Comparison of ENCODE assay signal across 11 cellular contexts in the genomic region with DNA sequence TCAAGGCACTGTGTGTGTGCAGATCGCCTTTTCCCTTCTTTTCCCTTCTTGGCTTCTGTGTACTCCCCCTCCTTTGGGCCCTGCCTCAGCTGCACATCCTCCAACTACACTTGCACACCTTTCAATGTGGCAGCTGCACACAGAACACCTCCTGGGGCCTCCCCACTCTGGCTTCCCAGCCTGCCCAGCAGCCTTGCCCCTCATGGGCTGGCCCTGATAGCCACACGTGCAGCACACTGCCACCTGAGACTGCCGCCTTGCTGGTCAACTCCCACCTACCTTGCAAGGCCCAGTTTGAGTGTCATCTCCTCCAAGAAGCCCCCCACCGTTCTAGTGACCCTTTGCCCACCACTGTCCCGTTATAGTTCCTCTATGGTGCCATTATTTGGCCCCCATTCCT.
DNase-seq lines count a peak whose midpoint lies in the region; ATAC-seq, FAIRE-seq and TF ChIP-seq lines count a peak whose summit lies in the region.
"Had no signal": no experiment of that assay in that cellular context is flagged by ENCODE, and none has a peak within 500 bp of the region (broad histone marks: within the 10 kb centered on the region; RNA-seq: fewer than 3 reads in every experiment).

No MANE protein-coding gene starts in this region.

- H3K36me3 Mint-ChIP-seq in activated T-helper 2 cell treated with anti-CD3 and anti-CD28 coated beads, Interferon-gamma antibody, Interleukin-2, Interleukin-4, amounts not matched to agents 10 μg/mL and 5 μg/mL and 100 μg/mL, durations not matched to agents 14 hours and 24 hours and 36 hours (ENCODE audit: low read depth), result no peaks in the 10 kb centered on the region

- H3K9me3 ChIP-seq in keratinocyte (ENCODE audit: control insufficient read depth, low read depth, low read length) (no peaks in the 10 kb centered on the region), spleen (no peaks in the 10 kb centered on the region), BE2C (no peaks in the 10 kb centered on the region)

- intact Hi-C loops in activated T-helper 2 cell treated with anti-CD3 and anti-CD28 coated beads, Interferon-gamma antibody, Interleukin-2, Interleukin-4, amounts not matched to agents 10 μg/mL and 5 μg/mL and 100 μg/mL, durations not matched to agents 14 hours and 24 hours and 36 hours (cut with micrococcal nuclease), result loop anchor here (5.0 to 10.0 kb wide), 2 partner anchors 68 to 70 kb away; no protein-coding TSS in a partner anchor
- intact Hi-C loops in spleen (cut with DNase I; ENCODE audit: low total_unique reads), result no loop called here

- H3K4me3 ChIP-seq in keratinocyte (ENCODE audit: control insufficient read depth in 2 of 3, extremely low read depth in 1 of 3, insufficient read depth in 2 of 3, low read depth in 1 of 3, low read length in 3 of 3) (no peak overlapping the region), spleen (peak overlapping the region in 1 of 8 donors; percentile 48), BE2C (ENCODE audit: low read depth, low read length) (no peak overlapping the region)

- peaks cover 48% of the 10 kb centered on the region for H3K4me1 Mint-ChIP-seq in activated T-helper 2 cell treated with anti-CD3 and anti-CD28 coated beads, Interferon-gamma antibody, Interleukin-2, Interleukin-4, amounts not matched to agents 10 μg/mL and 5 μg/mL and 100 μg/mL, durations not matched to agents 14 hours and 24 hours and 36 hours (ENCODE audit: low read depth)

- H3K36me3 ChIP-seq in keratinocyte (ENCODE audit: control insufficient read depth in 2 of 2, extremely low read depth in 1 of 2, insufficient read depth in 2 of 2, low read length in 2 of 2), result peaks cover 0 to 6% of the 10 kb centered on the region in 2 experiments
- H3K36me3 ChIP-seq in spleen, result no peaks in the 10 kb centered on the region
- H3K36me3 ChIP-seq in BE2C, result no peaks in the 10 kb centered on the region
- H3K36me3 ChIP-seq: WERI-Rb-1 had no signal

- peak overlapping the region; percentile 62 for H3K9ac ChIP-seq in keratinocyte (ENCODE audit: control insufficient read depth, extremely low read depth, insufficient read depth, low read length)

- H3K27ac ChIP-seq in keratinocyte (ENCODE audit: control insufficient read depth, insufficient read depth, low read length) (peak overlapping the region; percentile 92), spleen (peak overlapping the region; percentile 4 to 94 (median 88))
- H3K27ac ChIP-seq: WERI-Rb-1 had no signal

- H3K4me2 ChIP-seq in keratinocyte (ENCODE audit: control insufficient read depth, extremely low read depth, insufficient read depth, low read depth, low read length), result peak overlapping the region; percentile 83

- no peaks in the 10 kb centered on the region for H3K27me3 ChIP-seq in keratinocyte (ENCODE audit: control insufficient read depth, extremely low read depth, insufficient read depth, low read length)
- H3K27me3 ChIP-seq in spleen (replicated peaks in 1 of 7), result no peaks in the 10 kb centered on the region
- H3K27me3 ChIP-seq in BE2C, result no peaks in the 10 kb centered on the region

- peaks cover 15% of the 10 kb centered on the region for H3K9me1 ChIP-seq in keratinocyte (ENCODE audit: control insufficient read depth, extremely low read depth, insufficient read depth, low read length)

- peak overlapping the region; percentile 83 for H3K27ac Mint-ChIP-seq in activated T-helper 2 cell treated with anti-CD3 and anti-CD28 coated beads, Interferon-gamma antibody, Interleukin-2, Interleukin-4, amounts not matched to agents 10 μg/mL and 5 μg/mL and 100 μg/mL, durations not matched to agents 14 hours and 24 hours and 36 hours

- peak; percentile 82 for FAIRE-seq in GM12892 (lab: Jason Lieb, UNC)
- no peak for FAIRE-seq in keratinocyte (lab: Jason Lieb, UNC)

- ATAC-seq in GM18909 (IDR thresholded peaks at IDR 0.05; ENCODE audit: poor library complexity, unreplicated experiment), result no peak

- H3K4me3 Mint-ChIP-seq in activated T-helper 2 cell treated with anti-CD3 and anti-CD28 coated beads, Interferon-gamma antibody, Interleukin-2, Interleukin-4, amounts not matched to agents 10 μg/mL and 5 μg/mL and 100 μg/mL, durations not matched to agents 14 hours and 24 hours and 36 hours (ENCODE audit: low read depth), result no peak overlapping the region

- WGBS in spleen, 5 donors, result 73 to 86% (median 78%) methylated on average over 5 of the region's 5 CpGs

- H2AFZ ChIP-seq in keratinocyte (ENCODE audit: control insufficient read depth, low read length), result no peak overlapping the region

- TF ChIP-seq CTCF in keratinocyte (optimal IDR thresholded peaks at IDR 0.05 in 1 of 3, IDR thresholded peaks at IDR 0.05 in 1 of 3, conservative IDR thresholded peaks at IDR 0.05 in 1 of 3; ENCODE audit: extremely low read depth in 1 of 3, insufficient read depth in 2 of 3, low read length in 3 of 3), result no peak
- TF ChIP-seq CTCF in spleen (IDR thresholded peaks at IDR 0.05 in 8 of 11, conservative IDR thresholded peaks at IDR 0.05 in 3 of 11), result no peak
- no peak for TF ChIP-seq CTCF in BE2C (IDR thresholded peaks at IDR 0.05; ENCODE audit: low read depth, low read length)

- TF ChIP-seq POLR2A in GM12892 (IDR thresholded peaks at IDR 0.05; ENCODE audit: low read depth, low read length) (no peak), spleen (IDR thresholded peaks at IDR 0.05) (no peak)

- no peak for DNase-seq in GM12892 (ENCODE audit: insufficient read length)
- DNase-seq in activated T-helper 2 cell treated with anti-CD3 and anti-CD28 coated beads, Interferon-gamma antibody, Interleukin-2, Interleukin-4, amounts not matched to agents 10 μg/mL and 5 μg/mL and 100 μg/mL, durations not matched to agents 14 hours and 24 hours and 36 hours (ENCODE audit: low spot score), result no peak
- DNase-seq in keratinocyte (ENCODE audit: low read depth, low spot score), result no peak
- peak; percentile 79 for DNase-seq in spleen
- no peak for DNase-seq in dedifferentiated amniotic fluid mesenchymal stem cell (ENCODE audit: extremely low spot score)
- DNase-seq in BE2C, result no peak
- DNase-seq in NCI-H2081 treated with DMSO at 0.1 percent for 48 hours (lab: John Stamatoyannopoulos, UW), result no peak
- DNase-seq: NCI-H510A; stimulated activated CD4-positive, alpha-beta T cell treated with anti-CD3 and anti-CD28 coated beads, Interleukin-4, amount 100 ng/mL, for 4 hours; WERI-Rb-1 had no signal

- dilution Hi-C loops in keratinocyte (cut with MboI; ENCODE audit: extremely low pct_ligation_motif_present, low sequenced_read_pairs), result no loop called here

- H3K27me3 Mint-ChIP-seq in activated T-helper 2 cell treated with anti-CD3 and anti-CD28 coated beads, Interferon-gamma antibody, Interleukin-2, Interleukin-4, amounts not matched to agents 10 μg/mL and 5 μg/mL and 100 μg/mL, durations not matched to agents 14 hours and 24 hours and 36 hours (ENCODE audit: low read depth), result no peaks in the 10 kb centered on the region

- peaks cover 72% of the 10 kb centered on the region for H3K79me2 ChIP-seq in keratinocyte (ENCODE audit: control insufficient read depth, insufficient read depth, low read length)

- H4K20me1 ChIP-seq in keratinocyte (ENCODE audit: control insufficient read depth, extremely low read depth, insufficient read depth, low read length), result peaks cover 10% of the 10 kb centered on the region

- H3K9me3 Mint-ChIP-seq in activated T-helper 2 cell treated with anti-CD3 and anti-CD28 coated beads, Interferon-gamma antibody, Interleukin-2, Interleukin-4, amounts not matched to agents 10 μg/mL and 5 μg/mL and 100 μg/mL, durations not matched to agents 14 hours and 24 hours and 36 hours, result no peaks in the 10 kb centered on the region

- peaks cover 62% of the 10 kb centered on the region for H3K4me1 ChIP-seq in keratinocyte (ENCODE audit: control insufficient read depth, extremely low read depth, insufficient read depth, low read length)
- H3K4me1 ChIP-seq in spleen, result peaks cover 58 to 100% (median 100%) of the 10 kb centered on the region in 6 donors
- H3K4me1 ChIP-seq in BE2C, result no peaks in the 10 kb centered on the region
